ENCODE assay signal across 1 cellular context in the genomic region with DNA sequence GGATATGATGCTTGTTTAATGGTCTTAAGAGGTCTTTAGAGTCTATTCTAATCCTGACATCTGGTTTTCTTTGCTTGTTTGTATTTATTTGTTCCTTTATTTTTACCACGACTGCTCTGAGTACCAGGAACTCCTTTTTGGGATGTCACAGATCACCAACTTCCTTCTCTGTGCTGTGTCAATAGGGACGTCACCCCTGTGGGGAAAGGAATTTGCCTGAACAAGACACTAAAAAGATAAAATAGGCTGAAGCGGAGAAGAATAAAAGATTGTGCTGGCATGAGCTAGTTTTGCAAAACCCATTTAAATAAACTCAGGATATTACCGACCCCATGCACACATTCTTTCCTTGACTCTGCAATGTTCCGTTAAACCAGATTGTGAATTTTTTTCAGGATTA.
TF ChIP-seq lines count a peak whose summit lies in the region.

No MANE protein-coding gene starts in this region.

TF ChIP-seq in GM23338, 12 proteins besides CTCF, POLR2A, EP300 and RAD21 (continued from another document):
- TF ChIP-seq ZNF462 (CRISPR knock-in tag; IDR thresholded peaks at IDR 0.05), result no peak
- no peak for TF ChIP-seq ZNF114 (CRISPR knock-in tag; IDR thresholded peaks at IDR 0.05)
- no peak for TF ChIP-seq EZH2phosphoT487 (IDR thresholded peaks at IDR 0.05; ENCODE audit: unreplicated experiment)
TF ChIP-seq in GM23338: peak in this region for 0.
